In the genomic region with DNA sequence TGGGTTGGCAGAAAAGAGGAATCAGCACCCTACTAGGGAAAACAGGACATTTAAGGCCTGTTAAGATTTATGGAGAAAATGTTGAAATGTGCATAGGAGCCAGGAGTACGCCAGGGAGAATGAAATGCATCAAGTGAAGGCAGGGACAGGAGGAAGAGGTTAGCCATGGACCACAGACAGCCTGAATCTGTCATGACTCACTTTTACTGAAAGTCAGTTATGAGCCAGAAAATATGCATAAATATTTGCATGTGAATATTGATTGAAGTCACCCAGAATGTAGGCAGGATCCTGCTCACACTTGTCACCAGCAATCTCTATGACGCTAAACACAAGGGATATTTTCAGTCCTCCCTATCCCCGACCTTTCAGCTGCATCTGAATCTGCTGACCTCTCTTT, we compare ENCODE assay signal across 9 cellular contexts. TPM values are rescaled to one million over a fixed set of nuclear protein-coding genes. Genes with fewer than 3 reads are reported as not detected.
DNase-seq lines count a peak whose midpoint lies in the region; ATAC-seq and TF ChIP-seq lines count a peak whose summit lies in the region.
"Had no signal": no experiment of that assay in that cellular context is flagged by ENCODE, and none has a peak within 500 bp of the region (broad histone marks: within the 10 kb centered on the region; RNA-seq: fewer than 3 reads in every experiment).

No MANE protein-coding gene starts in this region.

- ATAC-seq in HG03565 (IDR thresholded peaks at IDR 0.05; ENCODE audit: unreplicated experiment) = peak; percentile 41
- ATAC-seq in activated naive CD8-positive, alpha-beta T cell treated with anti-CD3 and anti-CD28 coated beads, Interleukin-2, amount 50 U/mL, for 24 hours = peak; percentile 90
- no peak for ATAC-seq in naive thymus-derived CD8-positive, alpha-beta T cell
- no peak for ATAC-seq in gastrocnemius medialis

- no peaks in the 10 kb centered on the region for H3K9me3 ChIP-seq in gastrocnemius medialis

- H3K4me3 ChIP-seq in gastrocnemius medialis = no peak overlapping the region

- no peaks in the 10 kb centered on the region for H3K9me3 Mint-ChIP-seq in activated naive CD4-positive, alpha-beta T cell treated with anti-CD3 and anti-CD28 coated beads for 36 hours
- H3K9me3 Mint-ChIP-seq in activated naive CD8-positive, alpha-beta T cell treated with anti-CD3 and anti-CD28 coated beads, Interleukin-2, amount 50 U/mL, for 24 hours = no peaks in the 10 kb centered on the region
- no peaks in the 10 kb centered on the region for H3K9me3 Mint-ChIP-seq in stimulated activated naive CD8-positive, alpha-beta T cell treated with anti-CD3 and anti-CD28 coated beads, Interleukin-15, Interleukin-2, amounts not matched to agents 100 ng/mL and 50 ng/mL, for 24 hours
- H3K9me3 Mint-ChIP-seq in naive thymus-derived CD8-positive, alpha-beta T cell = no peaks in the 10 kb centered on the region

- POLR2A ChIA-PET in naive thymus-derived CD8-positive, alpha-beta T cell (lab: Charles Lee) = no interaction called here

- no peaks in the 10 kb centered on the region for H3K36me3 ChIP-seq in gastrocnemius medialis

- no peaks in the 10 kb centered on the region for H3K27me3 Mint-ChIP-seq in activated naive CD4-positive, alpha-beta T cell treated with anti-CD3 and anti-CD28 coated beads for 36 hours (ENCODE audit: low read depth)
- no peaks in the 10 kb centered on the region for H3K27me3 Mint-ChIP-seq in activated naive CD8-positive, alpha-beta T cell treated with anti-CD3 and anti-CD28 coated beads, Interleukin-2, amount 50 U/mL, for 24 hours
- H3K27me3 Mint-ChIP-seq in stimulated activated naive CD8-positive, alpha-beta T cell treated with anti-CD3 and anti-CD28 coated beads, Interleukin-15, Interleukin-2, amounts not matched to agents 100 ng/mL and 50 ng/mL, for 24 hours = no peaks in the 10 kb centered on the region
- H3K27me3 Mint-ChIP-seq in naive thymus-derived CD8-positive, alpha-beta T cell = no peaks in the 10 kb centered on the region

- H3K4me1 ChIP-seq in gastrocnemius medialis = peaks cover 0 to 6% of the 10 kb centered on the region in 2 donors

- peak overlapping the region; percentile 63 for H3K27ac Mint-ChIP-seq in activated naive CD4-positive, alpha-beta T cell treated with anti-CD3 and anti-CD28 coated beads for 36 hours
- peak overlapping the region; percentile 74 for H3K27ac Mint-ChIP-seq in activated naive CD8-positive, alpha-beta T cell treated with anti-CD3 and anti-CD28 coated beads, Interleukin-2, amount 50 U/mL, for 24 hours
- peak overlapping the region; percentile 77 for H3K27ac Mint-ChIP-seq in stimulated activated naive CD8-positive, alpha-beta T cell treated with anti-CD3 and anti-CD28 coated beads, Interleukin-15, Interleukin-2, amounts not matched to agents 100 ng/mL and 50 ng/mL, for 24 hours
- H3K27ac Mint-ChIP-seq in naive thymus-derived CD8-positive, alpha-beta T cell = peak overlapping the region in 5 of 10 donors; percentile 10 to 81 (median 70)

- H3K4me1 Mint-ChIP-seq in activated naive CD4-positive, alpha-beta T cell treated with anti-CD3 and anti-CD28 coated beads for 36 hours (ENCODE audit: low read depth) = peaks cover 53% of the 10 kb centered on the region
- H3K4me1 Mint-ChIP-seq in activated naive CD8-positive, alpha-beta T cell treated with anti-CD3 and anti-CD28 coated beads, Interleukin-2, amount 50 U/mL, for 24 hours = peaks cover 52% of the 10 kb centered on the region
- peaks cover 54% of the 10 kb centered on the region for H3K4me1 Mint-ChIP-seq in stimulated activated naive CD8-positive, alpha-beta T cell treated with anti-CD3 and anti-CD28 coated beads, Interleukin-15, Interleukin-2, amounts not matched to agents 100 ng/mL and 50 ng/mL, for 24 hours (ENCODE audit: low read depth)
- peaks cover 11 to 45% (median 26%) of the 10 kb centered on the region in 4 donors for H3K4me1 Mint-ChIP-seq in naive thymus-derived CD8-positive, alpha-beta T cell

- H3K4me3 Mint-ChIP-seq in activated naive CD4-positive, alpha-beta T cell treated with anti-CD3 and anti-CD28 coated beads for 36 hours = no peak overlapping the region
- peak overlapping the region; percentile 57 for H3K4me3 Mint-ChIP-seq in activated naive CD8-positive, alpha-beta T cell treated with anti-CD3 and anti-CD28 coated beads, Interleukin-2, amount 50 U/mL, for 24 hours
- peak overlapping the region; percentile 21 for H3K4me3 Mint-ChIP-seq in stimulated activated naive CD8-positive, alpha-beta T cell treated with anti-CD3 and anti-CD28 coated beads, Interleukin-15, Interleukin-2, amounts not matched to agents 100 ng/mL and 50 ng/mL, for 24 hours
- no peak overlapping the region for H3K4me3 Mint-ChIP-seq in naive thymus-derived CD8-positive, alpha-beta T cell

- DNase-seq in activated naive CD4-positive, alpha-beta T cell treated with anti-CD3 and anti-CD28 coated beads for 36 hours = peak; percentile 69
- DNase-seq in activated naive CD4-positive, alpha-beta T cell treated with anti-CD3 and anti-CD28 coated beads, Interleukin-2, amount 50 U/mL, for 16 hours = no peak
- peak; percentile 25 for DNase-seq in activated naive CD8-positive, alpha-beta T cell treated with anti-CD3 and anti-CD28 coated beads, Interleukin-2, amount 50 U/mL, for 24 hours
- no peak for DNase-seq in naive thymus-derived CD8-positive, alpha-beta T cell
- DNase-seq in gastrocnemius medialis (no peak), ecto neural progenitor cell (ENCODE audit: low spot score) (no peak)

- intact Hi-C loops in activated naive CD4-positive, alpha-beta T cell treated with anti-CD3 and anti-CD28 coated beads for 36 hours (cut with micrococcal nuclease) = loop anchor here (1.0 to 10.0 kb wide), 6 partner anchors 9 to 479 kb away; a partner anchor contains a TSS
- intact Hi-C loops in gastrocnemius medialis (cut with DNase I; ENCODE audit: low total_unique reads) = no loop called here

- no peak for TF ChIP-seq CTCF in gastrocnemius medialis (IDR thresholded peaks at IDR 0.05 in 4 of 5, conservative IDR thresholded peaks at IDR 0.05 in 1 of 5)

- H3K27ac ChIP-seq in gastrocnemius medialis = no peak overlapping the region
- H3K27ac ChIP-seq: C4-2B had no signal

- CTCF ChIA-PET in activated naive CD4-positive, alpha-beta T cell treated with anti-CD3 and anti-CD28 coated beads for 36 hours (lab: Charles Lee) = interaction anchor here (0.6 to 2.4 kb wide), 4 partner anchors 20 to 230 kb away, joined by 3 to 8 read pairs (median 6); no protein-coding TSS in a partner anchor

- no peaks in the 10 kb centered on the region for H3K36me3 Mint-ChIP-seq in activated naive CD4-positive, alpha-beta T cell treated with anti-CD3 and anti-CD28 coated beads for 36 hours (ENCODE audit: low read depth)
- peaks cover 4% of the 10 kb centered on the region for H3K36me3 Mint-ChIP-seq in activated naive CD8-positive, alpha-beta T cell treated with anti-CD3 and anti-CD28 coated beads, Interleukin-2, amount 50 U/mL, for 24 hours (ENCODE audit: low read depth)
- H3K36me3 Mint-ChIP-seq in stimulated activated naive CD8-positive, alpha-beta T cell treated with anti-CD3 and anti-CD28 coated beads, Interleukin-15, Interleukin-2, amounts not matched to agents 100 ng/mL and 50 ng/mL, for 24 hours (ENCODE audit: low read depth) = no peaks in the 10 kb centered on the region
- H3K36me3 Mint-ChIP-seq in naive thymus-derived CD8-positive, alpha-beta T cell = no peaks in the 10 kb centered on the region

- TF ChIP-seq POLR2A in gastrocnemius medialis (IDR thresholded peaks at IDR 0.05) = no peak

- H3K27me3 ChIP-seq in gastrocnemius medialis = no peaks in the 10 kb centered on the region

- in situ Hi-C loops in gastrocnemius medialis (cut with MboI; ENCODE audit: low sequenced_read_pairs in 4 of 4) = no loop called here

RNA-seq across cellular contexts. Expression of a gene that starts 25.1 kb away (rescaled TPM):
- 10 to 100 TPM; 41.4 to 45.8 TPM for total RNA-seq in activated naive CD4-positive, alpha-beta T cell treated with anti-CD3 and anti-CD28 coated beads for 36 hours
- 10 to 100 TPM; 73.2 to 75.6 TPM for total RNA-seq in naive thymus-derived CD8-positive, alpha-beta T cell
- 10 to 100 TPM; 22.1 to 32.2 (median 26.6) TPM for polyA plus RNA-seq in naive thymus-derived CD8-positive, alpha-beta T cell
- 10 to 100 TPM; 10.9 to 25.1 (median 20.9) TPM for total RNA-seq in gastrocnemius medialis

Comparison
In these comparisons a context has a peak if more than half of its experiments do, and no peak if none do; other contexts are left out.
1. DNase-seq: peak in activated naive CD4-positive, alpha-beta T cell treated with anti-CD3 and anti-CD28 coated beads for 36 hours (single experiment) and activated naive CD8-positive, alpha-beta T cell treated with anti-CD3 and anti-CD28 coated beads, Interleukin-2, amount 50 U/mL, for 24 hours (single experiment); none in activated naive CD4-positive, alpha-beta T cell treated with anti-CD3 and anti-CD28 coated beads, Interleukin-2, amount 50 U/mL, for 16 hours (single experiment), naive thymus-derived CD8-positive, alpha-beta T cell (0 of 10), gastrocnemius medialis (0 of 2) and ecto neural progenitor cell (single experiment).
2. H3K4me3 Mint-ChIP-seq: peak in activated naive CD8-positive, alpha-beta T cell treated with anti-CD3 and anti-CD28 coated beads, Interleukin-2, amount 50 U/mL, for 24 hours (single experiment) and stimulated activated naive CD8-positive, alpha-beta T cell treated with anti-CD3 and anti-CD28 coated beads, Interleukin-15, Interleukin-2, amounts not matched to agents 100 ng/mL and 50 ng/mL, for 24 hours (single experiment); none in activated naive CD4-positive, alpha-beta T cell treated with anti-CD3 and anti-CD28 coated beads for 36 hours (single experiment) and naive thymus-derived CD8-positive, alpha-beta T cell (0 of 10).
3. ATAC-seq: peak in HG03565 (single experiment) and activated naive CD8-positive, alpha-beta T cell treated with anti-CD3 and anti-CD28 coated beads, Interleukin-2, amount 50 U/mL, for 24 hours (single experiment); none in naive thymus-derived CD8-positive, alpha-beta T cell (0 of 2) and gastrocnemius medialis (0 of 2).